Comparison of ENCODE assay signal across 1 cellular context in genomic region chr1:200075938-200076546, GRCh38.
TF ChIP-seq lines count a peak whose summit lies in the region.

No MANE protein-coding gene starts in this region.

TF ChIP-seq in HepG2, 621 proteins besides CTCF, POLR2A, EP300 and RAD21 (continued from another document):
- TF ChIP-seq TFAP4 (IDR thresholded peaks at IDR 0.05; ENCODE audit: borderline replicate concordance, low read depth) (peak; percentile 42; the same call in 1 of the 2 replicates), TCF12 (IDR thresholded peaks at IDR 0.05) (no peak), TCF12 (CRISPR knock-in tag; IDR thresholded peaks at IDR 0.05) (no peak), SOX13 (IDR thresholded peaks at IDR 0.05) (no peak), SOX13 (CRISPR knock-in tag; conservative IDR thresholded peaks at IDR 0.05 in 1 of 2, IDR thresholded peaks at IDR 0.05 in 1 of 2) (peak in 1 of 2 experiments; percentile 78; a peak in 2 of 4 replicates), BHLHE40 (IDR thresholded peaks at IDR 0.05; ENCODE audit: low read length) (0 out of 2 replicates have a peak, but pooled peaks have one; percentile 20), ZBTB8A (CRISPR knock-in tag; IDR thresholded peaks at IDR 0.05; ENCODE audit: borderline replicate concordance, low read depth) (no peak), TEAD3 (CRISPR knock-in tag; optimal IDR thresholded peaks at IDR 0.05; ENCODE audit: borderline replicate concordance) (peak; percentile 27), SOX6 (IDR thresholded peaks at IDR 0.05) (no peak), SOX6 (CRISPR knock-in tag; IDR thresholded peaks at IDR 0.05) (peak; percentile 77), FOXP1 (IDR thresholded peaks at IDR 0.05) (peak; percentile 60; the same call in 1 of the 2 replicates), FOXP1 (CRISPR knock-in tag; IDR thresholded peaks at IDR 0.05) (0 out of 2 replicates have a peak, but pooled peaks have one; percentile 38)
- TF ChIP-seq, protein P1, sequence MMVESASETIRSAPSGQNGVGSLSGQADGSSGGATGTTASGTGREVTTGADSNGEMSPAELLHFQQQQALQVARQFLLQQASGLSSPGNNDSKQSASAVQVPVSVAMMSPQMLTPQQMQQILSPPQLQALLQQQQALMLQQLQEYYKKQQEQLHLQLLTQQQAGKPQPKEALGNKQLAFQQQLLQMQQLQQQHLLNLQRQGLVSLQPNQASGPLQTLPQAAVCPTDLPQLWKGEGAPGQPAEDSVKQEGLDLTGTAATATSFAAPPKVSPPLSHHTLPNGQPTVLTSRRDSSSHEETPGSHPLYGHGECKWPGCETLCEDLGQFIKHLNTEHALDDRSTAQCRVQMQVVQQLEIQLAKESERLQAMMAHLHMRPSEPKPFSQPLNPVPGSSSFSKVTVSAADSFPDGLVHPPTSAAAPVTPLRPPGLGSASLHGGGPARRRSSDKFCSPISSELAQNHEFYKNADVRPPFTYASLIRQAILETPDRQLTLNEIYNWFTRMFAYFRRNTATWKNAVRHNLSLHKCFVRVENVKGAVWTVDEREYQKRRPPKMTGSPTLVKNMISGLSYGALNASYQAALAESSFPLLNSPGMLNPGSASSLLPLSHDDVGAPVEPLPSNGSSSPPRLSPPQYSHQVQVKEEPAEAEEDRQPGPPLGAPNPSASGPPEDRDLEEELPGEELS (CRISPR knock-in tag; IDR thresholded peaks at IDR 0.05): 0 out of 2 replicates have a peak, but pooled peaks have one; percentile 23
- TF ChIP-seq, protein P2, sequence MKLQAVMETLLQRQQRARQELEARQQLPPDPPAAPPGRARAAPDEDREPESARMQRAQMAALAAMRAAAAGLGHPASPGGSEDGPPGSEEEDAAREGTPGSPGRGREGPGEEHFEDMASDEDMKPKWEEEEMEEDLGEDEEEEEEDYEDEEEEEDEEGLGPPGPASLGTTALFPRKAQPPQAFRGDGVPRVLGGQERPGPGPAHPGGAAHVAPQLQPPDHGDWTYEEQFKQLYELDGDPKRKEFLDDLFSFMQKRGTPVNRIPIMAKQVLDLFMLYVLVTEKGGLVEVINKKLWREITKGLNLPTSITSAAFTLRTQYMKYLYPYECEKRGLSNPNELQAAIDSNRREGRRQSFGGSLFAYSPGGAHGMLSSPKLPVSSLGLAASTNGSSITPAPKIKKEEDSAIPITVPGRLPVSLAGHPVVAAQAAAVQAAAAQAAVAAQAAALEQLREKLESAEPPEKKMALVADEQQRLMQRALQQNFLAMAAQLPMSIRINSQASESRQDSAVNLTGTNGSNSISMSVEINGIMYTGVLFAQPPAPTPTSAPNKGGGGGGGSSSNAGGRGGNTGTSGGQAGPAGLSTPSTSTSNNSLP (IDR thresholded peaks at IDR 0.05; ENCODE audit: low read depth, low read length): peak; percentile 76
- TF ChIP-seq, protein P3, sequence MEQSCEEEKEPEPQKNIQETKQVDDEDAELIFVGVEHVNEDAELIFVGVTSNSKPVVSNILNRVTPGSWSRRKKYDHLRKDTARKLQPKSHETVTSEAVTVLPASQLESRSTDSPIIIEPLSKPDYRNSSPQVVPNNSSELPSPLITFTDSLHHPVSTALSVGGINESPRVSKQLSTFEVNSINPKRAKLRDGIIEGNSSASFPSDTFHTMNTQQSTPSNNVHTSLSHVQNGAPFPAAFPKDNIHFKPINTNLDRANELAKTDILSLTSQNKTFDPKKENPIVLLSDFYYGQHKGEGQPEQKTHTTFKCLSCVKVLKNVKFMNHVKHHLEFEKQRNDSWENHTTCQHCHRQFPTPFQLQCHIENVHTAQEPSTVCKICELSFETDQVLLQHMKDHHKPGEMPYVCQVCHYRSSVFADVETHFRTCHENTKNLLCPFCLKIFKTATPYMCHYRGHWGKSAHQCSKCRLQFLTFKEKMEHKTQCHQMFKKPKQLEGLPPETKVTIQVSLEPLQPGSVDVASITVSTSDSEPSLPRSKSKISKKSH (CRISPR knock-in tag; IDR thresholded peaks at IDR 0.05; ENCODE audit: borderline replicate concordance): no peak
TF ChIP-seq in HepG2: peak in this region for 12.
